Comparison of ENCODE assay signal across 24 cellular contexts in genomic region chr1:244874974-244875579, GRCh38. TPM values are rescaled to one million over a fixed set of nuclear protein-coding genes. Genes with fewer than 3 reads are reported as not detected.
DNase-seq lines count a peak whose midpoint lies in the region; ATAC-seq and TF ChIP-seq lines count a peak whose summit lies in the region.
"Had no signal": no experiment of that assay in that cellular context is flagged by ENCODE, and none has a peak within 500 bp of the region (broad histone marks: within the 10 kb centered on the region; RNA-seq: fewer than 3 reads in every experiment).

No MANE protein-coding gene starts in this region.

- dilution Hi-C loops in mammary epithelial cell (cut with HindIII; ENCODE audit: low sequenced_read_pairs), result no loop called here

- H3K27me3 ChIP-seq in H7 (ENCODE audit: control insufficient read depth, insufficient read depth, low read length) (no peaks in the 10 kb centered on the region), mammary epithelial cell (ENCODE audit: insufficient read depth, low read length) (no peaks in the 10 kb centered on the region), psoas muscle (ENCODE audit: insufficient read depth in 3 of 3, low read length in 2 of 3) (no peaks in the 10 kb centered on the region)
- H3K27me3 ChIP-seq: body of pancreas, vagina had no signal

- H2AFZ ChIP-seq in mammary epithelial cell (ENCODE audit: low read depth, low read length), result no peak overlapping the region

- H4K20me1 ChIP-seq in mammary epithelial cell (ENCODE audit: insufficient read depth, low read length), result no peaks in the 10 kb centered on the region

- H3K4me2 ChIP-seq in mammary epithelial cell (ENCODE audit: insufficient read depth, low read depth, low read length), result no peak overlapping the region
- H3K4me2 ChIP-seq: smooth muscle cell had no signal

- ATAC-seq in psoas muscle, result no peak
- ATAC-seq: body of pancreas; esophagus mucosa; stimulated activated memory B cell treated with anti-CD40 and anti-IgM and Interleukin-4, amounts not matched to agents 10 μg/mL and 1 μg/mL and 100 μg/mL, for 72 hours had no signal

- DNase-seq in H7 (peak; percentile 81), NCI-H1417 (lab: John Stamatoyannopoulos, UW) (peak in 2 of 3 experiments; percentile 90 to 99), NCI-H774 (lab: John Stamatoyannopoulos, UW) (peak; percentile 61), iPS-NIHi7 (ENCODE audit: extremely low spot score) (peak; percentile 66), mammary epithelial cell (no peak), hippocampal formation (lab: John Stamatoyannopoulos, UW) (no peak), psoas muscle (no peak)
- DNase-seq: activated CD4-positive, alpha-beta memory T cell treated with anti-CD3 and anti-CD28 coated beads, Interleukin-2, amount 10 ng/mL, durations not matched to agents 7 days and 5 days; activated CD4-positive, CD25-positive, alpha-beta regulatory T cell; activated gamma-delta T cell; activated T-cell treated with anti-CD3 and anti-CD28 coated beads for 4 hours; body of pancreas; CD4-positive, alpha-beta memory T cell; DMS79; effector CD4-positive, alpha-beta T cell; IMR-90; NCI-H187; NCI-H526 treated with DMSO at 0.1 percent for 48 hours; Right ventricle myocardium superior; T1000 had no signal

- WGBS in mammary epithelial cell (ENCODE audit: low coverage, missing lambda C conversion rate), result 83% methylated on average over 7 of the region's 7 CpGs
- 73 to 83% (median 81%) methylated on average over 7 of the region's 7 CpGs for WGBS in psoas muscle, 3 donors

- H3K79me2 ChIP-seq in mammary epithelial cell (ENCODE audit: insufficient read depth, low read length), result no peaks in the 10 kb centered on the region

- in situ Hi-C loops in mammary epithelial cell (cut with MboI; ENCODE audit: low sequenced_read_pairs in 2 of 2), result loop anchor here in 1 of 2 donors (25.0 kb wide), 1 partner anchor 162 kb away; no protein-coding TSS in a partner anchor

- H3K9ac ChIP-seq in mammary epithelial cell (ENCODE audit: insufficient read depth, low read length), result no peak overlapping the region

- no TSS peak for BruUV-seq in mammary epithelial cell (replicated peaks; lab: Mats Ljungman, UMichigan)

- CTCF ChIA-PET in mammary epithelial cell (lab: Charles Lee; ENCODE audit: low non-redundant PET), result interaction anchor here (0.6 kb wide), 1 partner anchor 193 kb away, joined by 3 read pairs; no protein-coding TSS in a partner anchor

- H3K4me1 ChIP-seq in mammary epithelial cell (ENCODE audit: insufficient read depth, low read length) (peaks cover 3% of the 10 kb centered on the region), psoas muscle (no peaks in the 10 kb centered on the region)
- H3K4me1 ChIP-seq: body of pancreas, vagina had no signal

- H3K4me3 ChIP-seq in H7 (ENCODE audit: insufficient read depth, low read depth, low read length), result no peak overlapping the region
- H3K4me3 ChIP-seq in mammary epithelial cell (replicated peaks in 1 of 3; ENCODE audit: insufficient read depth in 1 of 3, low read depth in 2 of 3, low read length in 3 of 3), result no peak overlapping the region
- no peak overlapping the region for H3K4me3 ChIP-seq in psoas muscle
- H3K4me3 ChIP-seq: body of pancreas, smooth muscle cell, vagina had no signal

- intact Hi-C loops in mammary epithelial cell (cut with micrococcal nuclease), result no loop called here
- intact Hi-C loops in psoas muscle (cut with DNase I), result no loop called here

- no peak overlapping the region for H3K27ac ChIP-seq in mammary epithelial cell (ENCODE audit: insufficient read depth, low read depth, low read length)
- H3K27ac ChIP-seq in psoas muscle, result no peak overlapping the region
- H3K27ac ChIP-seq: body of pancreas, vagina had no signal

- TF ChIP-seq CTCF in mammary epithelial cell (conservative IDR thresholded peaks at IDR 0.05 in 1 of 2, IDR thresholded peaks at IDR 0.05 in 1 of 2; ENCODE audit: extremely low read depth in 1 of 2, insufficient read depth in 1 of 2, low read depth in 1 of 2, low read length in 2 of 2), result no peak
- no peak for TF ChIP-seq CTCF in psoas muscle (IDR thresholded peaks at IDR 0.05)

- H3K36me3 ChIP-seq in H7 (replicated peaks; ENCODE audit: control insufficient read depth, insufficient read depth, low read length) (no peaks in the 10 kb centered on the region), mammary epithelial cell (ENCODE audit: insufficient read depth, low read length) (no peaks in the 10 kb centered on the region), psoas muscle (ENCODE audit: insufficient read depth in 1 of 2, low read depth in 1 of 2) (no peaks in the 10 kb centered on the region)
- H3K36me3 ChIP-seq: vagina had no signal

- H3K9me3 ChIP-seq in mammary epithelial cell (replicated peaks; ENCODE audit: insufficient read depth, low read length), result no peaks in the 10 kb centered on the region
- H3K9me3 ChIP-seq in psoas muscle, result no peaks in the 10 kb centered on the region
- H3K9me3 ChIP-seq: body of pancreas, vagina had no signal

RNA-seq across cellular contexts. Expression of gene HNRNPU, which starts 10.7 kb away (rescaled TPM):
- 249 and 277 TPM in 2 replicates for total RNA-seq in H7 (2014; rRNA removed; shearing (Covaris generic))
- total RNA-seq in mammary epithelial cell, result 100 to 1,000 TPM; 167 to 292 TPM
- 126 TPM for polyA plus RNA-seq in mammary epithelial cell
- polyA minus RNA-seq in mammary epithelial cell, result 322 TPM
- 100 to 1,000 TPM; 163 to 262 (median 202) TPM for total RNA-seq in psoas muscle
- polyA plus RNA-seq in psoas muscle, result 100 to 1,000 TPM; 110 to 186 (median 139) TPM

RNA-seq across cellular contexts. Expression of gene COX20, which starts 39.6 kb away (rescaled TPM):
- total RNA-seq in H7 (2014; rRNA removed; shearing (Covaris generic)), result 8.7 and 11.6 TPM in 2 replicates
- total RNA-seq in mammary epithelial cell (10 to 100 TPM; 13.7 to 35.4 TPM), psoas muscle (10 to 100 TPM; 22.6 to 35.8 (median 33.4) TPM)
- polyA plus RNA-seq in mammary epithelial cell (23.5 TPM), psoas muscle (10 to 100 TPM; 53.3 to 76.8 (median 53.5) TPM)
- 7.8 TPM for polyA minus RNA-seq in mammary epithelial cell

Comparison
In these comparisons a context has a peak if more than half of its experiments do, and no peak if none do; other contexts are left out.
1. DNase-seq: peak in H7 (single experiment), NCI-H1417 (2 of 3), NCI-H774 (single experiment) and iPS-NIHi7 (single experiment); none in mammary epithelial cell (single experiment), hippocampal formation (0 of 2) and psoas muscle (0 of 2).